In genomic region chr3:10487988-10488633, GRCh38 we compare ENCODE assay signal across 31 cellular contexts. TPM values are rescaled to one million over a fixed set of nuclear protein-coding genes. Genes with fewer than 3 reads are reported as not detected.
A peak's percentile ranks its signal among the peaks of the same experiment; 100 is the strongest.
DNase-seq lines count a peak whose midpoint lies in the region; ATAC-seq, FAIRE-seq and TF ChIP-seq lines count a peak whose summit lies in the region.
"Had no signal": no experiment of that assay in that cellular context is flagged by ENCODE, and none has a peak within 500 bp of the region (broad histone marks: within the 10 kb centered on the region; RNA-seq: fewer than 3 reads in every experiment).

No MANE protein-coding gene starts in this region.

- H3K14ac ChIP-seq in H1 (ENCODE audit: insufficient read length) = no peak overlapping the region

- intact Hi-C loops in K562 (cut with micrococcal nuclease) = no loop called here
- intact Hi-C loops in breast epithelium (cut with DNase I; ENCODE audit: low total_unique reads) = no loop called here

- no peak overlapping the region for H3K9ac ChIP-seq in K562 (ENCODE audit: insufficient read depth in 1 of 2, low read depth in 2 of 2, low read length in 2 of 2)
- H3K9ac ChIP-seq in H1 (replicated peaks in 1 of 4; ENCODE audit: extremely low read depth in 1 of 4, low read depth in 3 of 4, low read length in 3 of 4) = no peak overlapping the region
- H3K9ac ChIP-seq: BLaER1 had no signal

- H3K4me1 ChIP-seq in K562 (replicated peaks in 1 of 2; ENCODE audit: control insufficient read depth in 2 of 2, insufficient read depth in 2 of 2, low read length in 2 of 2) = no peaks in the 10 kb centered on the region
- H3K4me1 ChIP-seq in H1 (replicated peaks in 1 of 4; ENCODE audit: control insufficient read depth in 3 of 4, insufficient read depth in 4 of 4, low read length in 3 of 4) = no peaks in the 10 kb centered on the region
- no peaks in the 10 kb centered on the region for H3K4me1 ChIP-seq in breast epithelium
- H3K4me1 ChIP-seq: BE2C had no signal

- no TSS peak for BruUV-seq in K562 (replicated peaks; lab: Mats Ljungman, UMichigan)

- H3K27me3 Mint-ChIP-seq in activated naive CD8-positive, alpha-beta T cell treated with anti-CD3 and anti-CD28 coated beads, Interleukin-2, amount 10 ng/mL, durations not matched to agents 7 days and 5 days = peaks cover 2% of the 10 kb centered on the region
- H3K27me3 Mint-ChIP-seq in activated naive CD8-positive, alpha-beta T cell treated with anti-CD3 and anti-CD28 coated beads for 36 hours = peaks cover 1% of the 10 kb centered on the region
- H3K27me3 Mint-ChIP-seq: CD4-positive, CD25-positive, alpha-beta regulatory T cell had no signal

- FAIRE-seq in K562 (lab: Jason Lieb, UNC) (no peak), H1 (lab: Jason Lieb, UNC) (no peak), urothelium cell line (lab: Jason Lieb, UNC) (peak; percentile 13)
- FAIRE-seq: A204.1, GM12878, GM12892, GM18507 had no signal

- H2BK12ac ChIP-seq in H1 (ENCODE audit: low read depth, low read length) = no peak overlapping the region

- no peaks in the 10 kb centered on the region for H3K36me3 Mint-ChIP-seq in activated naive CD8-positive, alpha-beta T cell treated with anti-CD3 and anti-CD28 coated beads, Interleukin-2, amount 10 ng/mL, durations not matched to agents 7 days and 5 days
- no peaks in the 10 kb centered on the region for H3K36me3 Mint-ChIP-seq in activated naive CD8-positive, alpha-beta T cell treated with anti-CD3 and anti-CD28 coated beads for 36 hours
- H3K36me3 Mint-ChIP-seq: CD14-positive monocyte; CD4-positive, alpha-beta memory T cell; CD4-positive, CD25-positive, alpha-beta regulatory T cell; CD8-positive, alpha-beta memory T cell had no signal

- H3K36me3 ChIP-seq in K562 (ENCODE audit: control insufficient read depth, insufficient read depth, low read length) (no peaks in the 10 kb centered on the region), H1 (ENCODE audit: control insufficient read depth in 2 of 4, insufficient read depth in 4 of 4, low read length in 3 of 4) (no peaks in the 10 kb centered on the region), breast epithelium (no peaks in the 10 kb centered on the region)
- H3K36me3 ChIP-seq: BE2C, BLaER1 had no signal

- ATAC-seq in activated naive CD8-positive, alpha-beta T cell treated with anti-CD3 and anti-CD28 coated beads, Interleukin-2, amount 10 ng/mL, durations not matched to agents 7 days and 5 days (ENCODE audit: low read depth) = no peak
- ATAC-seq in K562 (no peak), HG02588 (IDR thresholded peaks at IDR 0.05; ENCODE audit: unreplicated experiment) (no peak)
- ATAC-seq: GM12878 had no signal

- no peaks in the 10 kb centered on the region for H3K4me1 Mint-ChIP-seq in activated naive CD8-positive, alpha-beta T cell treated with anti-CD3 and anti-CD28 coated beads, Interleukin-2, amount 10 ng/mL, durations not matched to agents 7 days and 5 days
- no peaks in the 10 kb centered on the region for H3K4me1 Mint-ChIP-seq in activated naive CD8-positive, alpha-beta T cell treated with anti-CD3 and anti-CD28 coated beads for 36 hours
- H3K4me1 Mint-ChIP-seq: CD14-positive monocyte; CD4-positive, alpha-beta memory T cell; CD4-positive, CD25-positive, alpha-beta regulatory T cell; CD8-positive, alpha-beta memory T cell had no signal

- no peak for TF ChIP-seq POLR2A in K562 (conservative IDR thresholded peaks at IDR 0.05)
- TF ChIP-seq POLR2A in H1 (IDR thresholded peaks at IDR 0.05; ENCODE audit: control extremely low read depth in 1 of 2, low read depth in 2 of 2, low read length in 2 of 2) = no peak
- TF ChIP-seq POLR2A in breast epithelium (IDR thresholded peaks at IDR 0.05) = no peak

- no peak for DNase-seq in activated naive CD8-positive, alpha-beta T cell treated with anti-CD3 and anti-CD28 coated beads, Interleukin-2, amount 10 ng/mL, durations not matched to agents 7 days and 5 days
- no peak for DNase-seq in activated naive CD8-positive, alpha-beta T cell treated with anti-CD3 and anti-CD28 coated beads for 36 hours
- DNase-seq in K562 (ENCODE audit: extremely low read depth in 1 of 4, low spot score in 3 of 4) = no peak
- DNase-seq in H1 (ENCODE audit: low read depth in 1 of 2, low spot score in 2 of 2) = no peak
- no peak for DNase-seq in urothelium cell line (ENCODE audit: low spot score)
- no peak for DNase-seq in occipital lobe (lab: John Stamatoyannopoulos, UW)
- DNase-seq in breast epithelium (ENCODE audit: low spot score in 2 of 2) = no peak
- DNase-seq: 8988T; ACHN; BE2C; C1 segment of cervical spinal cord; CD4-positive, alpha-beta memory T cell; CD4-positive, CD25-positive, alpha-beta regulatory T cell; CD8-positive, alpha-beta memory T cell; COR-L47; DMS 273 treated with DMSO at 0.1 percent for 48 hours; DMS153; DMS53; DMS79; DND-41; EL; GDM1 had no signal

- H3K9me3 ChIP-seq in K562 (replicated peaks; ENCODE audit: control insufficient read depth, insufficient read depth, low read depth, low read length) (no peaks in the 10 kb centered on the region), H1 (ENCODE audit: insufficient read depth in 2 of 2, low read depth in 1 of 2, low read length in 1 of 2) (no peaks in the 10 kb centered on the region), breast epithelium (no peaks in the 10 kb centered on the region)
- H3K9me3 ChIP-seq: BE2C, BLaER1 had no signal

- TF ChIP-seq RAD21 in K562 (CRISPR knock-in tag; conservative IDR thresholded peaks at IDR 0.05 in 1 of 2, IDR thresholded peaks at IDR 0.05 in 1 of 2) = no peak
- TF ChIP-seq RAD21 in H1 (IDR thresholded peaks at IDR 0.05 in 1 of 2, conservative IDR thresholded peaks at IDR 0.05 in 1 of 2; ENCODE audit: low read depth in 2 of 2, low read length in 2 of 2) = no peak

- no peak overlapping the region for H3K4ac ChIP-seq in H1 (replicated peaks; ENCODE audit: insufficient read length, low read depth, low read length)

- no peaks in the 10 kb centered on the region for H3K79me2 ChIP-seq in K562 (ENCODE audit: control insufficient read depth, insufficient read depth, low read length)
- H3K79me2 ChIP-seq in H1 (ENCODE audit: control insufficient read depth in 1 of 2, insufficient read depth in 2 of 2, low read length in 2 of 2) = no peaks in the 10 kb centered on the region

- H2BK15ac ChIP-seq in H1 (ENCODE audit: low read length) = no peak overlapping the region

- H3K9me1 ChIP-seq in K562 (ENCODE audit: control insufficient read depth, insufficient read depth, low read length) = no peaks in the 10 kb centered on the region

- no peak overlapping the region for H3K27ac ChIP-seq in K562 (ENCODE audit: extremely low read depth, low read depth, low read length)
- no peak overlapping the region for H3K27ac ChIP-seq in H1 (ENCODE audit: low read depth, low read length)
- H3K27ac ChIP-seq in breast epithelium = no peak overlapping the region
- H3K27ac ChIP-seq: BLaER1 had no signal

- H3K4me3 ChIP-seq in K562 (no peak overlapping the region), H1 (ENCODE audit: extremely low read depth in 1 of 4, insufficient read depth in 2 of 4, low read depth in 3 of 4, low read length in 4 of 4) (no peak overlapping the region), breast epithelium (no peak overlapping the region)
- H3K4me3 ChIP-seq: BLaER1, GM12878 had no signal

- 0% methylated on average over 2 of the region's 4 CpGs for WGBS in K562 (ENCODE audit: insufficient coverage, low coverage, missing lambda C conversion rate)
- 81 to 100% methylated on average over 1 to 2 of the region's 4 CpGs for WGBS in H1 (ENCODE audit: extremely low coverage in 1 of 2, insufficient coverage in 1 of 2, insufficient read length in 1 of 2, insufficient replicate concordance in 2 of 2, low coverage in 1 of 2, low lambda C conversion rate in 2 of 2, missing lambda C conversion rate in 1 of 2), 2 experiments

- H3K23me2 ChIP-seq in H1 (ENCODE audit: low read depth, low read length) = peaks cover 4% of the 10 kb centered on the region; the same call in 1 of the 2 replicates

- no peak overlapping the region for H4K91ac ChIP-seq in H1 (replicated peaks; ENCODE audit: insufficient read length, low read length)

- H3K9me3 Mint-ChIP-seq in activated naive CD8-positive, alpha-beta T cell treated with anti-CD3 and anti-CD28 coated beads, Interleukin-2, amount 10 ng/mL, durations not matched to agents 7 days and 5 days = no peaks in the 10 kb centered on the region
- H3K9me3 Mint-ChIP-seq in activated naive CD8-positive, alpha-beta T cell treated with anti-CD3 and anti-CD28 coated beads for 36 hours = no peaks in the 10 kb centered on the region
- H3K9me3 Mint-ChIP-seq: CD14-positive monocyte; CD4-positive, alpha-beta memory T cell; CD8-positive, alpha-beta memory T cell had no signal

- no peak overlapping the region for H2AK5ac ChIP-seq in H1 (ENCODE audit: low read depth, low read length)

- no peak overlapping the region for H4K5ac ChIP-seq in H1 (ENCODE audit: insufficient read length, low read depth, low read length)

- H3K23ac ChIP-seq in H1 (ENCODE audit: insufficient read length) = no peak overlapping the region

- H2AFZ ChIP-seq in K562 (ENCODE audit: low read depth, low read length) = no peak overlapping the region
- no peak overlapping the region for H2AFZ ChIP-seq in H1 (ENCODE audit: low read length)

- peak overlapping the region; percentile 90 for H3K56ac ChIP-seq in H1 (replicated peaks; ENCODE audit: insufficient read length, low read depth, low read length)

- TF ChIP-seq CTCF in K562 (IDR thresholded peaks at IDR 0.05 in 2 of 3, conservative IDR thresholded peaks at IDR 0.05 in 1 of 3; ENCODE audit: insufficient read depth in 2 of 3, low read depth in 1 of 3, low read length in 3 of 3) (no peak), H1 (IDR thresholded peaks at IDR 0.05; ENCODE audit: control extremely low read depth in 1 of 3, insufficient read depth in 1 of 3, low read depth in 1 of 3, low read length in 3 of 3) (no peak), breast epithelium (IDR thresholded peaks at IDR 0.05) (no peak)

- peaks cover 14% of the 10 kb centered on the region for H4K20me1 ChIP-seq in K562 (replicated peaks; ENCODE audit: control insufficient read depth, insufficient read depth, low read length)
- no peaks in the 10 kb centered on the region for H4K20me1 ChIP-seq in H1 (replicated peaks in 1 of 2; ENCODE audit: control insufficient read depth in 1 of 2, insufficient read depth in 2 of 2, low read length in 2 of 2)

- no peak overlapping the region for H2BK120ac ChIP-seq in H1 (replicated peaks; ENCODE audit: low read depth, low read length)

- no peak overlapping the region for H2BK20ac ChIP-seq in H1 (ENCODE audit: low read length)

- no peak overlapping the region for H2BK5ac ChIP-seq in H1 (ENCODE audit: low read depth, low read length)

- in situ Hi-C loops in K562 (cut with MboI) = no loop called here

- POLR2A ChIA-PET in activated naive CD8-positive, alpha-beta T cell treated with anti-CD3 and anti-CD28 coated beads, Interleukin-2, amount 10 ng/mL, durations not matched to agents 7 days and 5 days (lab: Charles Lee) = no interaction called here
- POLR2A ChIA-PET in K562 (lab: Yijun Ruan, JAX) (no interaction called here), H1 (lab: Charles Lee; ENCODE audit: partially characterized antibody) (no interaction called here)

- peak overlapping the region; percentile 51 for H3K27ac Mint-ChIP-seq in activated naive CD8-positive, alpha-beta T cell treated with anti-CD3 and anti-CD28 coated beads, Interleukin-2, amount 10 ng/mL, durations not matched to agents 7 days and 5 days
- H3K27ac Mint-ChIP-seq in activated naive CD8-positive, alpha-beta T cell treated with anti-CD3 and anti-CD28 coated beads for 36 hours = no peak overlapping the region

- peaks cover 7 to 39% of the 10 kb centered on the region in 2 experiments; a peak in 4 of 5 replicates for H3K27me3 ChIP-seq in K562 (ENCODE audit: control insufficient read depth in 2 of 2, insufficient read depth in 2 of 2, low read length in 2 of 2)
- H3K27me3 ChIP-seq in H1 (replicated peaks in 1 of 4; ENCODE audit: control insufficient read depth in 3 of 4, extremely low read depth in 1 of 4, insufficient read depth in 3 of 4, low read length in 3 of 4) = no peaks in the 10 kb centered on the region
- no peaks in the 10 kb centered on the region for H3K27me3 ChIP-seq in breast epithelium
- H3K27me3 ChIP-seq: BE2C, BLaER1 had no signal

- H3K4me2 ChIP-seq in K562 (ENCODE audit: insufficient read depth, low read length) = no peak overlapping the region
- H3K4me2 ChIP-seq in H1 (ENCODE audit: insufficient read depth in 1 of 2, low read depth in 2 of 2, low read length in 2 of 2) = no peak overlapping the region
- H3K4me2 ChIP-seq: BLaER1 had no signal

- TF ChIP-seq EP300 in K562 (IDR thresholded peaks at IDR 0.05; ENCODE audit: low read length) (no peak), H1 (IDR thresholded peaks at IDR 0.05; ENCODE audit: borderline replicate concordance in 1 of 2, low read depth in 2 of 2, low read length in 2 of 2) (no peak)

- H3K79me1 ChIP-seq in H1 (ENCODE audit: low read depth, low read length) = no peaks in the 10 kb centered on the region

- CTCF ChIA-PET in K562 (lab: Yijun Ruan, JAX; ENCODE audit: low intra/inter-chr PET ratio) (no interaction called here), H1 (lab: Charles Lee; ENCODE audit: partially characterized antibody) (interaction anchor here (1.9 kb wide), 1 partner anchor 12 kb away, joined by 5 read pairs; no protein-coding TSS in a partner anchor)

- H3K4me3 Mint-ChIP-seq in activated naive CD8-positive, alpha-beta T cell treated with anti-CD3 and anti-CD28 coated beads, Interleukin-2, amount 10 ng/mL, durations not matched to agents 7 days and 5 days = no peak overlapping the region
- H3K4me3 Mint-ChIP-seq in activated naive CD8-positive, alpha-beta T cell treated with anti-CD3 and anti-CD28 coated beads for 36 hours = no peak overlapping the region
- H3K4me3 Mint-ChIP-seq: CD14-positive monocyte; CD4-positive, alpha-beta memory T cell; CD4-positive, CD25-positive, alpha-beta regulatory T cell; CD8-positive, alpha-beta memory T cell had no signal

- H4K8ac ChIP-seq in H1 (ENCODE audit: extremely low read depth, insufficient read depth, low read length) = no peak overlapping the region

- H3K18ac ChIP-seq in H1 (ENCODE audit: extremely low read depth, low read length) = no peak overlapping the region

RNA-seq across cellular contexts. Expression of gene ATP2B2, which starts 17.3 kb away (rescaled TPM):
- total RNA-seq in activated naive CD8-positive, alpha-beta T cell treated with anti-CD3 and anti-CD28 coated beads, Interleukin-2, amount 10 ng/mL, durations not matched to agents 7 days and 5 days = not detected
- not detected for total RNA-seq in activated naive CD8-positive, alpha-beta T cell treated with anti-CD3 and anti-CD28 coated beads for 36 hours
- total RNA-seq in K562 (2011; cell fraction: chromatin; rRNA removed; ENCODE audit: low replicate concordance) = not detected in 2 replicates
- total RNA-seq in K562 (2011; cell fraction: nucleolus; rRNA removed) = not detected in 2 replicates
- not detected in 2 replicates for total RNA-seq in K562 (2011; cell fraction: nucleoplasm; rRNA removed)
- total RNA-seq in K562 (2014; rRNA removed) (not detected in 2 replicates), K562 (2014; rRNA removed; fragmentation: Illumina TruSeq; extraction: Trizol) (not detected in 2 replicates), K562 (2015; rRNA removed; fragmentation: Illumina TruSeq; extraction: Trizol) (not detected in 2 replicates), K562 (2021) (not detected in 2 replicates), occipital lobe (79.5 TPM), breast epithelium (under 1 TPM in 2 of 3 donors, not detected in 1; under 0.01 to 0.15 TPM)
- polyA plus RNA-seq in K562 (2011; rRNA removed) (not detected in 2 replicates), K562 (2014; fragmentation: Illumina TruSeq; extraction: Trizol) (not detected in 2 replicates), K562 (2014; fragmentation: Nextera tagmentation; extraction: Ambion mirVana) (under 1 TPM in 1 of 2 experiments, not detected in 1; 0.06 TPM), K562 (2014; rRNA removed) (not detected in 2 replicates), H1 (2011; rRNA removed) (0.14 and 0.20 TPM in 2 replicates)
- not detected in 2 replicates for polyA plus RNA-seq in K562 (2011; cell fraction: cytosol; rRNA removed)
- not detected in 2 replicates for polyA plus RNA-seq in K562 (2011; cell fraction: nucleus; rRNA removed)
- polyA plus RNA-seq in K562 (2012) = 0.01 TPM in 2 replicates
- polyA minus RNA-seq in K562 (2011; rRNA and poly(A)+ RNA removed) = not detected in 2 replicates
- polyA minus RNA-seq in K562 (2011; cell fraction: cytosol; rRNA and poly(A)+ RNA removed) = not detected in 2 replicates
- polyA minus RNA-seq in K562 (2011; cell fraction: nucleus; rRNA and poly(A)+ RNA removed) = under 0.01 TPM in 1 of 2 replicates, not detected in the other
- total RNA-seq in H1 (2021; fragmentation: NEBNext Ultra II Directional; extraction: Animal tissue kit (Norgen Biotek cat#: 25700)) = 0.61 and 1.2 TPM in 2 replicates
- 0.17 TPM for polyA plus RNA-seq in H1 (2011; cell fraction: cytosol; rRNA removed)
- 0.53 TPM for polyA plus RNA-seq in H1 (2011; cell fraction: nucleus; rRNA removed)
- 0.08 to 0.39 TPM (median 0.32 TPM) in 4 replicates for polyA plus RNA-seq in H1 (2012, experiment 1 of 2)
- polyA plus RNA-seq in H1 (2012, experiment 2 of 2) = 0.16 TPM
- polyA plus RNA-seq in H1 (2013, experiment 1 of 2) = 0.47 TPM
- 0.31 TPM for polyA plus RNA-seq in H1 (2013, experiment 2 of 2)
- 0.38 and 0.41 TPM in 2 replicates for polyA minus RNA-seq in H1 (2011; rRNA and poly(A)+ RNA removed)
- polyA minus RNA-seq in H1 (2011; cell fraction: cytosol; rRNA and poly(A)+ RNA removed) = 0.22 TPM
- polyA minus RNA-seq in H1 (2011; cell fraction: nucleus; rRNA and poly(A)+ RNA removed) = 0.70 TPM
- total RNA-seq: CD4-positive, alpha-beta memory T cell; CD4-positive, CD25-positive, alpha-beta regulatory T cell; CD8-positive, alpha-beta memory T cell; Daoy; G401; GM12878 had no signal
- polyA plus RNA-seq: CD14-positive monocyte; CD4-positive, alpha-beta memory T cell; CD8-positive, alpha-beta memory T cell had no signal

Comparison
In these comparisons a context has a peak if more than half of its experiments do, and no peak if none do; other contexts are left out.
1. RNA of gene ATP2B2, which starts 17.3 kb away (total RNA-seq): 79.5 TPM in occipital lobe (single experiment); 0.61 to 1.2 TPM in H1, not detected in activated naive CD8-positive, alpha-beta T cell treated with anti-CD3 and anti-CD28 coated beads for 36 hours, not detected in activated naive CD8-positive, alpha-beta T cell treated with anti-CD3 and anti-CD28 coated beads, Interleukin-2, amount 10 ng/mL, durations not matched to agents 7 days and 5 days, not detected in K562 and under 0.01 to 0.15 TPM in breast epithelium; every median in the first group is over 10 times any median in the second.